ENCODE assay signal across 12 cellular contexts in genomic region chr15:82183121-82184031, GRCh38.
DNase-seq lines count a peak whose midpoint lies in the region; TF ChIP-seq lines count a peak whose summit lies in the region.
"Had no signal": no experiment of that assay in that cellular context is flagged by ENCODE, and none has a peak within 500 bp of the region (broad histone marks: within the 10 kb centered on the region; RNA-seq: fewer than 3 reads in every experiment).

No MANE protein-coding gene starts in this region.

- intact Hi-C loops in Caco-2 (cut with micrococcal nuclease; ENCODE audit: unreplicated experiment), result no loop called here

- no peak overlapping the region for H3K4me3 Mint-ChIP-seq in Caco-2 (ENCODE audit: unreplicated experiment)
- H3K4me3 Mint-ChIP-seq: activated CD8-positive, alpha-beta memory T cell treated with anti-CD3 and anti-CD28 coated beads, Interleukin-2, amount 10 ng/mL, durations not matched to agents 7 days and 5 days; activated naive CD8-positive, alpha-beta T cell treated with anti-CD3 and anti-CD28 coated beads, Interleukin-2, amount 10 ng/mL, durations not matched to agents 7 days and 5 days; CD4-positive, alpha-beta T cell had no signal

- no peaks in the 10 kb centered on the region for H3K9me3 Mint-ChIP-seq in Caco-2 (ENCODE audit: unreplicated experiment)
- H3K9me3 Mint-ChIP-seq: activated naive CD8-positive, alpha-beta T cell treated with anti-CD3 and anti-CD28 coated beads, Interleukin-2, amount 10 ng/mL, durations not matched to agents 7 days and 5 days; CD4-positive, alpha-beta T cell had no signal

- H3K27ac ChIP-seq in cingulate gyrus (ENCODE audit: low read depth, low read length), result peak overlapping the region; percentile 69

- POLR2A ChIA-PET in Caco-2 (lab: Charles Lee), result no interaction called here

- BruUV-seq in Caco-2 (replicated peaks; lab: Mats Ljungman, UMichigan), result no TSS peak

- H3K4me1 Mint-ChIP-seq in Caco-2 (ENCODE audit: low read depth, unreplicated experiment), result peaks cover 7% of the 10 kb centered on the region
- H3K4me1 Mint-ChIP-seq: activated CD8-positive, alpha-beta memory T cell treated with anti-CD3 and anti-CD28 coated beads, Interleukin-2, amount 10 ng/mL, durations not matched to agents 7 days and 5 days; activated naive CD8-positive, alpha-beta T cell treated with anti-CD3 and anti-CD28 coated beads, Interleukin-2, amount 10 ng/mL, durations not matched to agents 7 days and 5 days had no signal

- no peak for TF ChIP-seq CTCF in Caco-2 (IDR thresholded peaks at IDR 0.05; ENCODE audit: insufficient read depth in 1 of 2, low read depth in 1 of 2, low read length in 1 of 2, severe bottlenecking in 1 of 2, unreplicated experiment in 1 of 2)

- H3K36me3 ChIP-seq in Caco-2 (ENCODE audit: control insufficient read depth, insufficient read depth, low read length), result no peaks in the 10 kb centered on the region

- H3K27me3 Mint-ChIP-seq in Caco-2 (ENCODE audit: insufficient read depth, unreplicated experiment), result no peaks in the 10 kb centered on the region
- H3K27me3 Mint-ChIP-seq: activated CD8-positive, alpha-beta memory T cell treated with anti-CD3 and anti-CD28 coated beads, Interleukin-2, amount 10 ng/mL, durations not matched to agents 7 days and 5 days; activated naive CD8-positive, alpha-beta T cell treated with anti-CD3 and anti-CD28 coated beads, Interleukin-2, amount 10 ng/mL, durations not matched to agents 7 days and 5 days; CD4-positive, alpha-beta T cell had no signal

- no peak overlapping the region for H3K4me3 ChIP-seq in Caco-2 (ENCODE audit: low read depth, low read length)

- 0 out of 2 replicates have a peak, but pooled peaks cover 1% of the 10 kb centered on the region for H3K4me1 ChIP-seq in Caco-2

- H3K36me3 Mint-ChIP-seq in Caco-2 (ENCODE audit: insufficient read depth, unreplicated experiment), result no peaks in the 10 kb centered on the region
- H3K36me3 Mint-ChIP-seq: activated CD8-positive, alpha-beta memory T cell treated with anti-CD3 and anti-CD28 coated beads, Interleukin-2, amount 10 ng/mL, durations not matched to agents 7 days and 5 days had no signal

- no peaks in the 10 kb centered on the region for H3K9me3 ChIP-seq in Caco-2

- CTCF ChIA-PET in Caco-2 (lab: Charles Lee), result no interaction called here

- H3K27me3 ChIP-seq in Caco-2 (replicated peaks; ENCODE audit: control insufficient read depth, insufficient read depth, low read length), result no peaks in the 10 kb centered on the region

- peak; percentile 82 for DNase-seq in LHCN-M2 (ENCODE audit: low read depth)
- DNase-seq in kidney glomerular epithelial cell (lab: John Stamatoyannopoulos, UW), result peak; percentile 72
- peak; percentile 85 for DNase-seq in stromal cell of bone marrow (ENCODE audit: low read depth)
- no peak for DNase-seq in NCI-H226
- DNase-seq in Caco-2, result no peak
- no peak for DNase-seq in COLO668 (lab: John Stamatoyannopoulos, UW; ENCODE audit: unreplicated experiment)
- DNase-seq in NCI-H146 (lab: John Stamatoyannopoulos, UW), result no peak
- DNase-seq: activated CD8-positive, alpha-beta memory T cell treated with anti-CD3 and anti-CD28 coated beads, Interleukin-2, amount 10 ng/mL, durations not matched to agents 7 days and 5 days; activated naive CD8-positive, alpha-beta T cell treated with anti-CD3 and anti-CD28 coated beads, Interleukin-2, amount 10 ng/mL, durations not matched to agents 7 days and 5 days; CD4-positive, alpha-beta T cell; NCI-H510A had no signal

- no peak overlapping the region for H3K27ac Mint-ChIP-seq in Caco-2 (ENCODE audit: unreplicated experiment)
- H3K27ac Mint-ChIP-seq: activated CD8-positive, alpha-beta memory T cell treated with anti-CD3 and anti-CD28 coated beads, Interleukin-2, amount 10 ng/mL, durations not matched to agents 7 days and 5 days; activated naive CD8-positive, alpha-beta T cell treated with anti-CD3 and anti-CD28 coated beads, Interleukin-2, amount 10 ng/mL, durations not matched to agents 7 days and 5 days; CD4-positive, alpha-beta T cell had no signal

Comparison
In these comparisons a context has a peak if more than half of its experiments do, and no peak if none do; other contexts are left out.
1. DNase-seq: peak in LHCN-M2 (single experiment), kidney glomerular epithelial cell (single experiment) and stromal cell of bone marrow (single experiment); none in NCI-H226 (single experiment), Caco-2 (0 of 2), COLO668 (single experiment) and NCI-H146 (single experiment).